1 cellular context compared by ENCODE assay signal in the genomic region with DNA sequence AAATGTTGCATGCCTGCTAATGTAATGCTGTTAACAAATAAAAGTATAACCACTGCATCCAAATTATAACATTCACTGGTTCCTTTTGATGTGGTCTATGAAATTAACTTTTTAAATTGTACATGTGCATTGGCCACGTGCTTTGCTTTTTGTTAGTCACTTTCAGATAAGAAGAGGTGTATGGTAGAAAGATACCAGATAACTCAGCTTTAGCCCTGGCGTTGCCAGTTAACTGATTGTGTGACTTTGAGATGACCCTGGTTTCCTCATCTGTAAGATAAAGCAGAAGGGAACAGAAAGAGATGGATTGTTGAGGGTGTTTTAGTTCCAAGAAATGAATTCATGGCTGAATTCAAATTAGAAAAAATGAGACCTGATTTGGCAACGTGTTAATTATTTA.
A peak's percentile ranks its signal among the peaks of the same experiment; 100 is the strongest.
TF ChIP-seq lines count a peak whose summit lies in the region.

No MANE protein-coding gene starts in this region.

TF ChIP-seq in K562, 482 proteins besides CTCF, POLR2A, EP300 and RAD21 (continued from another document and continues in another):
- TF ChIP-seq ZNF584 (CRISPR knock-in tag; IDR thresholded peaks at IDR 0.05; ENCODE audit: low read depth) (no peak), ATF1 (CRISPR knock-in tag; IDR thresholded peaks at IDR 0.05) (no peak), ATF1 (tag; IDR thresholded peaks at IDR 0.05) (no peak), NCOA6 (IDR thresholded peaks at IDR 0.05) (no peak), KLF6 (CRISPR knock-in tag; IDR thresholded peaks at IDR 0.05; ENCODE audit: borderline replicate concordance) (no peak), GTF2B (IDR thresholded peaks at IDR 0.05; ENCODE audit: extremely low read depth, insufficient read length) (no peak), RFX5 (IDR thresholded peaks at IDR 0.05; ENCODE audit: low read depth, low read length) (no peak), NFIC (IDR thresholded peaks at IDR 0.05) (peak; percentile 49; the same call in 1 of the 2 replicates), ZBTB12 (CRISPR knock-in tag; IDR thresholded peaks at IDR 0.05) (no peak), CBFA2T2 (conservative IDR thresholded peaks at IDR 0.05) (peak; percentile 79), BMI1 (IDR thresholded peaks at IDR 0.05; ENCODE audit: low read length) (no peak), RBM34 (IDR thresholded peaks at IDR 0.05; ENCODE audit: borderline replicate concordance, insufficient read depth, low read length) (no peak), ZNF778 (CRISPR knock-in tag; IDR thresholded peaks at IDR 0.05) (no peak), KAT2B (IDR thresholded peaks at IDR 0.05; ENCODE audit: low read depth, low read length) (no peak), MYC (IDR thresholded peaks at IDR 0.05; ENCODE audit: low read depth, low read length) (peak; percentile 93), MYC (CRISPR knock-in tag; IDR thresholded peaks at IDR 0.05; ENCODE audit: borderline replicate concordance, low read depth) (no peak), ZNF174 (CRISPR knock-in tag; IDR thresholded peaks at IDR 0.05) (no peak), HDAC8 (tag; IDR thresholded peaks at IDR 0.05) (no peak), ARID3B (CRISPR knock-in tag; IDR thresholded peaks at IDR 0.05; ENCODE audit: borderline replicate concordance) (no peak), NR2F6 (CRISPR knock-in tag; IDR thresholded peaks at IDR 0.05) (no peak), NRF1 (conservative IDR thresholded peaks at IDR 0.05 in 1 of 2, IDR thresholded peaks at IDR 0.05 in 1 of 2) (no peak), PATZ1 (CRISPR knock-in tag; IDR thresholded peaks at IDR 0.05; ENCODE audit: borderline replicate concordance) (no peak), ZZZ3 (IDR thresholded peaks at IDR 0.05) (no peak), PPARD (CRISPR knock-in tag; IDR thresholded peaks at IDR 0.05) (no peak), NFIX (CRISPR knock-in tag; IDR thresholded peaks at IDR 0.05; ENCODE audit: low read depth) (no peak), MAFG (tag; conservative IDR thresholded peaks at IDR 0.05) (no peak), HMBOX1 (IDR thresholded peaks at IDR 0.05) (peak; percentile 97), ESRRB (CRISPR knock-in tag; IDR thresholded peaks at IDR 0.05; ENCODE audit: borderline replicate concordance) (no peak), SP2 (IDR thresholded peaks at IDR 0.05; ENCODE audit: extremely low read depth, low read depth, low read length, poor library complexity, severe bottlenecking) (no peak), ZNF12 (CRISPR knock-in tag; IDR thresholded peaks at IDR 0.05) (no peak), TCFL5 (CRISPR knock-in tag; conservative IDR thresholded peaks at IDR 0.05) (no peak), RB1 (IDR thresholded peaks at IDR 0.05; ENCODE audit: low read depth) (no peak), ZNF583 (CRISPR knock-in tag; IDR thresholded peaks at IDR 0.05) (no peak), SNRNP70 (optimal IDR thresholded peaks at IDR 0.05; ENCODE audit: low read depth, low read length) (no peak), ELF2 (CRISPR knock-in tag; IDR thresholded peaks at IDR 0.05) (0 out of 2 replicates have a peak, but pooled peaks have one; percentile 63), TRIM24 (IDR thresholded peaks at IDR 0.05) (peak in 1 of 2 experiments; percentile 59; a peak in 2 of 4 replicates), VEZF1 (CRISPR knock-in tag; IDR thresholded peaks at IDR 0.05) (no peak), RBFOX2 (IDR thresholded peaks at IDR 0.05; ENCODE audit: low read depth, low read length) (no peak), MAFK (IDR thresholded peaks at IDR 0.05; ENCODE audit: low read length) (no peak), ZC3H11A (IDR thresholded peaks at IDR 0.05; ENCODE audit: low read depth, low read length) (no peak), PYGO2 (tag; IDR thresholded peaks at IDR 0.05) (no peak), ZNF431 (CRISPR knock-in tag; IDR thresholded peaks at IDR 0.05) (no peak), ZNF3 (CRISPR knock-in tag; IDR thresholded peaks at IDR 0.05) (no peak), MXD1 (CRISPR knock-in tag; IDR thresholded peaks at IDR 0.05; ENCODE audit: borderline replicate concordance, poor library complexity, severe bottlenecking) (no peak), SMARCB1 (IDR thresholded peaks at IDR 0.05; ENCODE audit: insufficient read length, low read depth) (no peak), FOXJ2 (tag; IDR thresholded peaks at IDR 0.05) (0 out of 2 replicates have a peak, but pooled peaks have one; percentile 8), HSF4 (CRISPR knock-in tag; IDR thresholded peaks at IDR 0.05; ENCODE audit: borderline replicate concordance) (no peak), RHOXF2B (CRISPR knock-in tag; conservative IDR thresholded peaks at IDR 0.05) (no peak), RBM17 (IDR thresholded peaks at IDR 0.05; ENCODE audit: borderline replicate concordance, low read depth, low read length) (no peak), RFX7 (CRISPR knock-in tag; IDR thresholded peaks at IDR 0.05) (no peak), TEAD1 (CRISPR knock-in tag; IDR thresholded peaks at IDR 0.05) (no peak)
- TF ChIP-seq, protein P1, sequence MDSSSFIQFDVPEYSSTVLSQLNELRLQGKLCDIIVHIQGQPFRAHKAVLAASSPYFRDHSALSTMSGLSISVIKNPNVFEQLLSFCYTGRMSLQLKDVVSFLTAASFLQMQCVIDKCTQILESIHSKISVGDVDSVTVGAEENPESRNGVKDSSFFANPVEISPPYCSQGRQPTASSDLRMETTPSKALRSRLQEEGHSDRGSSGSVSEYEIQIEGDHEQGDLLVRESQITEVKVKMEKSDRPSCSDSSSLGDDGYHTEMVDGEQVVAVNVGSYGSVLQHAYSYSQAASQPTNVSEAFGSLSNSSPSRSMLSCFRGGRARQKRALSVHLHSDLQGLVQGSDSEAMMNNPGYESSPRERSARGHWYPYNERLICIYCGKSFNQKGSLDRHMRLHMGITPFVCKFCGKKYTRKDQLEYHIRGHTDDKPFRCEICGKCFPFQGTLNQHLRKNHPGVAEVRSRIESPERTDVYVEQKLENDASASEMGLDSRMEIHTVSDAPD (CRISPR knock-in tag; IDR thresholded peaks at IDR 0.05), result no peak
- TF ChIP-seq, protein P2, sequence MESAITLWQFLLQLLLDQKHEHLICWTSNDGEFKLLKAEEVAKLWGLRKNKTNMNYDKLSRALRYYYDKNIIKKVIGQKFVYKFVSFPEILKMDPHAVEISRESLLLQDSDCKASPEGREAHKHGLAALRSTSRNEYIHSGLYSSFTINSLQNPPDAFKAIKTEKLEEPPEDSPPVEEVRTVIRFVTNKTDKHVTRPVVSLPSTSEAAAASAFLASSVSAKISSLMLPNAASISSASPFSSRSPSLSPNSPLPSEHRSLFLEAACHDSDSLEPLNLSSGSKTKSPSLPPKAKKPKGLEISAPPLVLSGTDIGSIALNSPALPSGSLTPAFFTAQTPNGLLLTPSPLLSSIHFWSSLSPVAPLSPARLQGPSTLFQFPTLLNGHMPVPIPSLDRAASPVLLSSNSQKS (CRISPR knock-in tag; IDR thresholded peaks at IDR 0.05), result no peak
- TF ChIP-seq, protein P3, sequence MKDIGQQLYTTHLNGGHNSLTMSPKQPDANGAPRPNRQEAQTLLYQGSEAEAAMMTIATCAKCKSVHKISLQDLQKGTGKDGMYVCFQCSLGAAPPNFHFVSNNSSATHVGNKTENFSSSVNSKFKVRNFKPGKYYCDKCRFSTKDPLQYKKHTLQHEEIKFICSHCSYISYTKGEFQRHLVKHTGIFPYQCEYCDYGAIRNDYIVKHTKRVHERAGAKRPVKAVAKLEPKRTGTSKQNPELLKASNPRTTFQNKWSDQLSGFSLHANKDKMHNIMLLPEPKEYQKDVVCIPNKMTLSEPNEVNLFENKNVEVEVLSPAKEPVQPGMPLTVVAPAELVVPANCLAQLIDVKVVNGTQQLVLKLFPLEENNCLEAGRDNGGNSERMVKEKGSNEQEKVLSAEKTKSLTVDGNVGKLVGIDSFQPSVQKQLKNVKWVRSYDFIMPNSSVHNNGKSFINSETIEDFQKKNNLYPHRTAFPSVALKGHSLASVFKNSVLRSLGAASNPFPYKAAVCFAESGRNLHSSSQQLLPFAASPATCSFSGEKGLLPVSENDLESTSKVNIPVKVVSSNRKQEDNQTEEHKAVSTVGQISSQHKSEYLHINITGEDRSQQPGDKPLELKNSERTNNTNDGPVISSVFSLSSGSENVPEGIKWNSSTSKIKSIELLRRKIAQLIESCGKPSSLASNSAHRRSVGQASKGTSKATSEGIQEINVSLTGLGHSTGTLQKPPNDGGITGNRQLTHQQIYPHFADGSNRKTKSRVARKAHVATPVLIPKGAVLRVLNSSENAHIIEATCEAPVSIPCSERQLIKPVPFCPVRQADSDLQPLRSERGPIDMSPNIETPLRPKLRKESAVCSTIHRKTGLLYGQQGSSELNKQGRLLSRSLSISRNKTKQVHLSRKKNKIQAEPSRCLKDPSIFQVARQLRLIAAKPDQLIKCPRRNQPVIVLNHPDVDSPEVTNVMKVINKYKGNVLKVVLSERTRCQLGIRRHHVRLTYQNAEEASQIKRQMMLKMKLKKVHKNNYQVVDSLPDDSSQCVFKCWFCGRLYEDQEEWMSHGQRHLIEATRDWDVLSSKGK (CRISPR knock-in tag; IDR thresholded peaks at IDR 0.05), result no peak
- TF ChIP-seq, protein P4, sequence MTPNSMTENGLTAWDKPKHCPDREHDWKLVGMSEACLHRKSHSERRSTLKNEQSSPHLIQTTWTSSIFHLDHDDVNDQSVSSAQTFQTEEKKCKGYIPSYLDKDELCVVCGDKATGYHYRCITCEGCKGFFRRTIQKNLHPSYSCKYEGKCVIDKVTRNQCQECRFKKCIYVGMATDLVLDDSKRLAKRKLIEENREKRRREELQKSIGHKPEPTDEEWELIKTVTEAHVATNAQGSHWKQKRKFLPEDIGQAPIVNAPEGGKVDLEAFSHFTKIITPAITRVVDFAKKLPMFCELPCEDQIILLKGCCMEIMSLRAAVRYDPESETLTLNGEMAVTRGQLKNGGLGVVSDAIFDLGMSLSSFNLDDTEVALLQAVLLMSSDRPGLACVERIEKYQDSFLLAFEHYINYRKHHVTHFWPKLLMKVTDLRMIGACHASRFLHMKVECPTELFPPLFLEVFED (CRISPR knock-in tag; conservative IDR thresholded peaks at IDR 0.05), result no peak
